Comparison of ENCODE assay signal across 9 cellular contexts in genomic region chr6:170280689-170281045, GRCh38. TPM values are rescaled to one million over a fixed set of nuclear protein-coding genes. Genes with fewer than 3 reads are reported as not detected.
A peak's percentile ranks its signal among the peaks of the same experiment; 100 is the strongest.
DNase-seq lines count a peak whose midpoint lies in the region; ATAC-seq and TF ChIP-seq lines count a peak whose summit lies in the region.
"Had no signal": no experiment of that assay in that cellular context is flagged by ENCODE, and none has a peak within 500 bp of the region (broad histone marks: within the 10 kb centered on the region; RNA-seq: fewer than 3 reads in every experiment).

No MANE protein-coding gene starts in this region.

- TF ChIP-seq CTCF in coronary artery (IDR thresholded peaks at IDR 0.05), result no peak
- TF ChIP-seq CTCF in sigmoid colon (IDR thresholded peaks at IDR 0.05), result no peak
- no peak for TF ChIP-seq CTCF in GM10266 (IDR thresholded peaks at IDR 0.05; ENCODE audit: control insufficient read depth, insufficient read depth, low read depth, missing control alignments)

- no peaks in the 10 kb centered on the region for H3K4me1 ChIP-seq in sigmoid colon

- no peak for DNase-seq in coronary artery (ENCODE audit: low spot score)
- DNase-seq in sigmoid colon, result no peak
- DNase-seq in SKM-1 (lab: John Stamatoyannopoulos, UW; ENCODE audit: unreplicated experiment), result no peak
- DNase-seq in GM10266 (ENCODE audit: extremely low spot score), result no peak
- no peak for DNase-seq in AML-193 (lab: John Stamatoyannopoulos, UW)
- no peak for DNase-seq in globus pallidus (ENCODE audit: low spot score)

- 13 to 62% methylated on average over 23 of the region's 23 CpGs for WGBS in sigmoid colon, 2 donors

- H3K4me3 ChIP-seq in coronary artery (peak overlapping the region; percentile 58), sigmoid colon (peak overlapping the region in 3 of 4 donors; percentile 22 to 44 (median 27))
- H3K4me3 ChIP-seq: GM23338 had no signal

- TF ChIP-seq POLR2A in sigmoid colon (IDR thresholded peaks at IDR 0.05), result no peak

- H3K27ac ChIP-seq in coronary artery, result peak overlapping the region in 1 of 2 donors; percentile 58
- peak overlapping the region; percentile 23 to 53 (median 49) for H3K27ac ChIP-seq in sigmoid colon

- no peak for TF ChIP-seq EP300 in sigmoid colon (IDR thresholded peaks at IDR 0.05)

- intact Hi-C loops in sigmoid colon (cut with DNase I), result no loop called here

- peaks cover 0 to 16% (median 0%) of the 10 kb centered on the region in 4 donors for H3K36me3 ChIP-seq in sigmoid colon

- no peaks in the 10 kb centered on the region for H3K9me3 ChIP-seq in sigmoid colon

- peak; percentile 57 for ATAC-seq in GM18511 (IDR thresholded peaks at IDR 0.05; ENCODE audit: unreplicated experiment)
- ATAC-seq in HG03135 (IDR thresholded peaks at IDR 0.05; ENCODE audit: unreplicated experiment), result peak; percentile 24

- H3K27me3 ChIP-seq in sigmoid colon, result peaks cover 0 to 3% (median 0%) of the 10 kb centered on the region in 3 donors

RNA-seq across cellular contexts. Expression of gene DLL1, which starts 10.2 kb away (rescaled TPM):
- 1 to 10 TPM; 1.1 to 8.4 (median 5.1) TPM for total RNA-seq in sigmoid colon
- polyA plus RNA-seq in sigmoid colon, result 10 to 100 TPM in 1 of 3 donors, 1 to 10 TPM in 2; 3.0 to 13.6 (median 3.5) TPM

RNA-seq across cellular contexts. Expression of gene FAM120B, which starts 25.9 kb away (rescaled TPM):
- 10 to 100 TPM; 29.6 to 55.0 (median 45.7) TPM for total RNA-seq in sigmoid colon
- polyA plus RNA-seq in sigmoid colon, result 10 to 100 TPM in 1 of 3 donors, 1 to 10 TPM in 2; 5.5 to 12.1 (median 9.0) TPM
